In the genomic region with DNA sequence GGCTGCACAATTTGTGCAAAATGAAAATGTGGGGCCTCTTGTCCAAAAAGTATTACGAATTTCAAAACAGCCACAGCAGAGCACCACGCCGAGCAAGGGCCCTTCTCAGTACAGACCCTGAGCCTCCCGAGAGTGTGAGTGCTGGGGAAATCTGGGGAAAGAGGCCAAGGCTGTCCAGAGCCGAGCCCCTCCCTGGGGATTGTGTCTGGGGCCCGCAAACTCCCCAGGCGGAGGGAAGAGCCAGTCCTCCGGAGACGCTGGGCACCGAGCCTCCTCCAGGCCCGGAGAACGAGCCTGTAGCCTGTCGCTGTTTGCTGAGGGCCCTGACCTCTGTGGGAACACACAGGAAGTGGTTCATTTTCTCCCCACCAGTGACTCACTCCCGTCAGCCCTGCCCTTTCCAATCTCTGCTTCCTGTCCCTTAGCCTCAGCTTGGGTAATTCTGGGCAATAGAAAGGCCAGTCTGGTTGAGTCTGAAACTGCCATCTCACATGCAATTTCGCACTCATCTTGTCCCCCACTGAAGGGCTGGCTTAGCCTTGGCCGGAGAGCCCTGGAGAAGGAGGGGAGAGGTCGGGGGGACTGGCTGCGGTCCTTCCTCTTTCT, we compare ENCODE assay signal across 8 cellular contexts.
DNase-seq lines count a peak whose midpoint lies in the region; ATAC-seq lines count a peak whose summit lies in the region.

No MANE protein-coding gene starts in this region.

- H3K9me3 Mint-ChIP-seq in T-helper 1 cell treated with Interleukin-12 subunit alpha and Interleukin-12 subunit beta and Interleukin-4 antibody, amounts not matched to agents 30 μg/mL and 1 μg/mL, for 36 hours: no peaks in the 10 kb centered on the region

- H3K27ac ChIP-seq in angular gyrus (ENCODE audit: low read depth, low read length): peak overlapping the region; percentile 15

- H3K36me3 Mint-ChIP-seq in T-helper 1 cell treated with Interleukin-12 subunit alpha and Interleukin-12 subunit beta and Interleukin-4 antibody, amounts not matched to agents 30 μg/mL and 1 μg/mL, for 36 hours (ENCODE audit: low read depth): peaks cover 9% of the 10 kb centered on the region

- H3K27me3 Mint-ChIP-seq in T-helper 1 cell treated with Interleukin-12 subunit alpha and Interleukin-12 subunit beta and Interleukin-4 antibody, amounts not matched to agents 30 μg/mL and 1 μg/mL, for 36 hours (ENCODE audit: low read depth): no peaks in the 10 kb centered on the region

- DNase-seq in COLO668 (lab: John Stamatoyannopoulos, UW; ENCODE audit: unreplicated experiment) (peak; percentile 69), iris pigment epithelial cell (ENCODE audit: low read depth) (peak; percentile 98), NCI-H526 (lab: John Stamatoyannopoulos, UW) (no peak)
- peak; percentile 70 for DNase-seq in stimulated activated CD4-positive, alpha-beta T cell treated with anti-CD3 and anti-CD28 coated beads, Interleukin-12 subunit alpha, Interleukin-12 subunit beta, amount 100 ng/mL, for 48 hours (ENCODE audit: low read depth in 2 of 3, low spot score in 1 of 3)

- H3K27ac Mint-ChIP-seq in T-helper 1 cell treated with Interleukin-12 subunit alpha and Interleukin-12 subunit beta and Interleukin-4 antibody, amounts not matched to agents 30 μg/mL and 1 μg/mL, for 36 hours: peak overlapping the region; percentile 89

- ATAC-seq in GM19452 (IDR thresholded peaks at IDR 0.05; ENCODE audit: unreplicated experiment) (peak; percentile 96), HG03558 (IDR thresholded peaks at IDR 0.05; ENCODE audit: extremely low read depth, unreplicated experiment) (peak; percentile 88)

- peaks cover 21% of the 10 kb centered on the region for H3K4me1 Mint-ChIP-seq in T-helper 1 cell treated with Interleukin-12 subunit alpha and Interleukin-12 subunit beta and Interleukin-4 antibody, amounts not matched to agents 30 μg/mL and 1 μg/mL, for 36 hours (ENCODE audit: low read depth)

- peak overlapping the region; percentile 70 for H3K4me3 Mint-ChIP-seq in T-helper 1 cell treated with Interleukin-12 subunit alpha and Interleukin-12 subunit beta and Interleukin-4 antibody, amounts not matched to agents 30 μg/mL and 1 μg/mL, for 36 hours

Comparison
In these comparisons a context has a peak if more than half of its experiments do, and no peak if none do; other contexts are left out.
1. DNase-seq: peak in COLO668 (single experiment), iris pigment epithelial cell (single experiment) and stimulated activated CD4-positive, alpha-beta T cell treated with anti-CD3 and anti-CD28 coated beads, Interleukin-12 subunit alpha, Interleukin-12 subunit beta, amount 100 ng/mL, for 48 hours (3 of 3); none in NCI-H526 (0 of 2).